17 cellular contexts compared by ENCODE assay signal in the genomic region with DNA sequence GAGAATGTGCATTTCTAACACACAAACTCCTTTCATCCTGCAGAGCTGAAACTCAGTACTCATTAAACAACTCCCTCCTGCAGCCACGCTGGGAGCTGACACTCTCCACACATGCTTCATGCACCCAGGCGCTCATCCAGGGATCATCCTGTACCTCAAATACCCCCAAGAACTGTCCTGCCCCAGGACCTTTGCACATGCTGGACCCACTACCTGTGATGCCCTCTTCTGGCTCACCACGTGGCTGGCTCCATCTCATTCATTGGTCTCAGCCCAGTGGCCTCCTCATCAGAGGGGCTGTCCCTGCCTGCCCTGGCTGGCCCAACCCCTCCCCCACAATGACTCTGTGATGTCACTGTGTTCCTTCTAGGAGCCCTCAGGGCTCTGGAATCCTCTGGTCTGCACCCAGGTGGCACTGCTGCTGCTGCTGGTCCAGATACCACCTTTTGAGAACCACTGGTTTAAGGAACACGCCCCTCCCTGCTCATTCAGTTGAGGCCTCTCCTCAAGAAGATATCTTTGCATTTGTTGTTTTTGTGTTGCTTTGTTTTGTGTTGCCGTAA.
A peak's percentile ranks its signal among the peaks of the same experiment; 100 is the strongest.
DNase-seq lines count a peak whose midpoint lies in the region; ATAC-seq and TF ChIP-seq lines count a peak whose summit lies in the region.
"Had no signal": no experiment of that assay in that cellular context is flagged by ENCODE, and none has a peak within 500 bp of the region (broad histone marks: within the 10 kb centered on the region; RNA-seq: fewer than 3 reads in every experiment).

No MANE protein-coding gene starts in this region.

- H4K91ac ChIP-seq in mesenchymal stem cell (ENCODE audit: low read length), result peak overlapping the region; percentile 28

- peaks cover 27% of the 10 kb centered on the region for H3K27me3 Mint-ChIP-seq in WTC11 (ENCODE audit: low read depth)

- H3K23ac ChIP-seq in mesenchymal stem cell (ENCODE audit: low read length in 2 of 2), result no peak overlapping the region

- no peak overlapping the region for H3K9ac ChIP-seq in HCT116 (ENCODE audit: low read length)
- H3K9ac ChIP-seq in mesenchymal stem cell (ENCODE audit: low read length), result no peak overlapping the region
- H3K9ac ChIP-seq: BLaER1 treated with 17β-estradiol and CSF1 and Interleukin-3, amounts not matched to agents 10 nM and 100 nM had no signal

- ATAC-seq in HCT116 (peak; percentile 3; the same call in 1 of the 2 replicates), WTC11 (no peak), GM21737 (IDR thresholded peaks at IDR 0.05; ENCODE audit: unreplicated experiment) (no peak), HG03439 (IDR thresholded peaks at IDR 0.05; ENCODE audit: unreplicated experiment) (no peak)
- ATAC-seq: CD8-positive, alpha-beta T cell; GM12878 had no signal

- H3K4me1 Mint-ChIP-seq in WTC11, result peaks cover 69% of the 10 kb centered on the region
- H3K4me1 Mint-ChIP-seq: B cell had no signal

- H3K9me3 ChIP-seq in HCT116 (ENCODE audit: control insufficient read depth in 1 of 2, insufficient read depth in 1 of 2, low read depth in 1 of 2, low read length in 2 of 2) (no peaks in the 10 kb centered on the region), mesenchymal stem cell (ENCODE audit: control insufficient read depth, low read length) (no peaks in the 10 kb centered on the region)
- H3K9me3 ChIP-seq: BLaER1 treated with 17β-estradiol and CSF1 and Interleukin-3, amounts not matched to agents 10 nM and 100 nM had no signal

- no peak overlapping the region for H3K18ac ChIP-seq in mesenchymal stem cell (ENCODE audit: low read depth in 1 of 2, low read length in 2 of 2)

- no peak for TF ChIP-seq CTCF in HCT116 (IDR thresholded peaks at IDR 0.05 in 2 of 3, conservative IDR thresholded peaks at IDR 0.05 in 1 of 3; ENCODE audit: borderline replicate concordance in 1 of 3, insufficient read depth in 1 of 3, low read depth in 2 of 3, low read length in 2 of 3)
- no peak for TF ChIP-seq CTCF in WTC11 (IDR thresholded peaks at IDR 0.05)

- RAD21 ChIA-PET in HCT116 (lab: Charles Lee; ENCODE audit: low non-redundant PET in 1 of 2, low total read pairs in 2 of 2, uncharacterized antibody in 2 of 2, unreplicated experiment in 2 of 2), result no interaction called here

- H3K4me3 Mint-ChIP-seq in WTC11, result no peak overlapping the region
- H3K4me3 Mint-ChIP-seq: B cell; CD8-positive, alpha-beta T cell had no signal

- CTCF ChIA-PET in HCT116 (lab: Charles Lee) (interaction anchor here (0.9 to 1.4 kb wide), 2 partner anchors 9 to 168 kb away, joined by 3 to 4 read pairs; no protein-coding TSS in a partner anchor), WTC11 (lab: Charles Lee) (interaction anchor here (1.0 to 1.1 kb wide), 2 partner anchors 8 to 9 kb away, joined by 3 read pairs; no protein-coding TSS in a partner anchor)

- H2BK12ac ChIP-seq in mesenchymal stem cell (ENCODE audit: low read length in 2 of 2), result peak overlapping the region in 1 of 2 experiments; percentile 40

- intact Hi-C loops in HCT116 (cut with micrococcal nuclease), result no loop called here

- no peaks in the 10 kb centered on the region for H3K9me2 ChIP-seq in HCT116 (ENCODE audit: insufficient read depth)

- no peaks in the 10 kb centered on the region for H3K36me3 ChIP-seq in HCT116 (ENCODE audit: control insufficient read depth in 1 of 2, insufficient read depth in 2 of 2, low read length in 2 of 2)
- H3K36me3 ChIP-seq in mesenchymal stem cell (ENCODE audit: control insufficient read depth in 1 of 2, insufficient read depth in 2 of 2, low read depth in 1 of 2, low read length in 2 of 2), result no peaks in the 10 kb centered on the region
- H3K36me3 ChIP-seq: BLaER1 treated with 17β-estradiol and CSF1 and Interleukin-3, amounts not matched to agents 10 nM and 100 nM had no signal

- 0 out of 2 replicates have a peak, but pooled peaks cover 3% of the 10 kb centered on the region for H3K9me3 Mint-ChIP-seq in WTC11
- H3K9me3 Mint-ChIP-seq: CD8-positive, alpha-beta T cell had no signal

- no peaks in the 10 kb centered on the region for H3K36me3 Mint-ChIP-seq in WTC11
- H3K36me3 Mint-ChIP-seq: CD8-positive, alpha-beta T cell had no signal

- no TSS peak for BruUV-seq in HCT116 (replicated peaks; lab: Mats Ljungman, UMichigan)

- TF ChIP-seq RAD21 in HCT116 (IDR thresholded peaks at IDR 0.05; ENCODE audit: low read depth), result no peak

- peak; percentile 60 for DNase-seq in ELF-1 (ENCODE audit: low read depth, low spot score)
- no peak for DNase-seq in HCT116 (ENCODE audit: low read depth, low spot score)
- no peak for DNase-seq in WTC11 (ENCODE audit: low spot score)
- no peak for DNase-seq in mesenchymal stem cell
- DNase-seq in activated CD8-positive, alpha-beta memory T cell treated with anti-CD3 and anti-CD28 coated beads, Interleukin-2, amount 50 U/mL, for 48 hours, result no peak
- DNase-seq: Calu3; CD8-positive, alpha-beta T cell; DMS79 treated with DMSO at 0.1 percent for 48 hours; GOT3; H9; Karpas-422; KBM-7 had no signal

- H4K20me1 ChIP-seq in HCT116 (ENCODE audit: insufficient read depth), result no peaks in the 10 kb centered on the region
- H4K20me1 ChIP-seq: BLaER1 treated with 17β-estradiol and CSF1 and Interleukin-3, amounts not matched to agents 10 nM and 100 nM had no signal

- no peak overlapping the region for H2BK120ac ChIP-seq in mesenchymal stem cell (ENCODE audit: low read depth, low read length)

- H3K27ac ChIP-seq in HCT116 (ENCODE audit: low read depth, low read length) (no peak overlapping the region), mesenchymal stem cell (ENCODE audit: low read length, poor library complexity, severe bottlenecking) (no peak overlapping the region)
- H3K27ac ChIP-seq: BLaER1 treated with 17β-estradiol and CSF1 and Interleukin-3, amounts not matched to agents 10 nM and 100 nM had no signal

- POLR2A ChIA-PET in HCT116 (lab: Charles Lee) (no interaction called here), WTC11 (lab: Charles Lee) (no interaction called here)

- H3K4me2 ChIP-seq in HCT116 (ENCODE audit: low read length), result no peak overlapping the region
- H3K4me2 ChIP-seq in mesenchymal stem cell (ENCODE audit: low read length, poor library complexity, severe bottlenecking), result no peak overlapping the region
- H3K4me2 ChIP-seq: BLaER1 treated with 17β-estradiol and CSF1 and Interleukin-3, amounts not matched to agents 10 nM and 100 nM had no signal

- H3K4ac ChIP-seq in mesenchymal stem cell (ENCODE audit: low read depth in 1 of 2, low read length in 2 of 2), result no peak overlapping the region

- H3K79me2 ChIP-seq in HCT116 (ENCODE audit: insufficient read depth, low read length), result no peaks in the 10 kb centered on the region

- no peak overlapping the region for H4K8ac ChIP-seq in mesenchymal stem cell (ENCODE audit: low read length)

- no peak overlapping the region for H2BK5ac ChIP-seq in mesenchymal stem cell (ENCODE audit: low read depth, low read length, poor library complexity, severe bottlenecking)

- H3K4me1 ChIP-seq in HCT116 (ENCODE audit: control insufficient read depth in 1 of 2, insufficient read depth in 2 of 2, low read length in 2 of 2) (peaks cover 18 to 34% of the 10 kb centered on the region in 2 experiments), mesenchymal stem cell (ENCODE audit: control insufficient read depth, insufficient read depth, low read depth, low read length) (no peaks in the 10 kb centered on the region)
- H3K4me1 ChIP-seq: BLaER1 treated with 17β-estradiol and CSF1 and Interleukin-3, amounts not matched to agents 10 nM and 100 nM had no signal

- H3K27me3 ChIP-seq in HCT116 (ENCODE audit: insufficient read depth, low read length), result no peaks in the 10 kb centered on the region
- H3K27me3 ChIP-seq in mesenchymal stem cell (ENCODE audit: control insufficient read depth in 1 of 2, insufficient read depth in 1 of 2, low read length in 2 of 2), result peaks cover 2 to 76% of the 10 kb centered on the region in 2 experiments

- no peak overlapping the region for H2AK5ac ChIP-seq in mesenchymal stem cell (ENCODE audit: low read length, severe bottlenecking)

- no peak for TF ChIP-seq POLR2A in HCT116 (IDR thresholded peaks at IDR 0.05; ENCODE audit: borderline replicate concordance, extremely low read depth, insufficient read depth, insufficient read length)

- no peak overlapping the region for H2BK15ac ChIP-seq in mesenchymal stem cell (ENCODE audit: low read depth, poor library complexity, severe bottlenecking)

- H2AFZ ChIP-seq in HCT116 (ENCODE audit: low read depth, low read length, poor library complexity, severe bottlenecking), result no peak overlapping the region
- no peak overlapping the region for H2AFZ ChIP-seq in mesenchymal stem cell (ENCODE audit: low read depth, low read length)

- H3K4me3 ChIP-seq in HCT116 (replicated peaks in 1 of 2; ENCODE audit: low read depth in 1 of 2, low read length in 2 of 2), result no peak overlapping the region
- H3K4me3 ChIP-seq in mesenchymal stem cell (ENCODE audit: insufficient read depth in 1 of 2, low read depth in 1 of 2, low read length in 2 of 2), result no peak overlapping the region
- H3K4me3 ChIP-seq: BLaER1 treated with 17β-estradiol and CSF1 and Interleukin-3, amounts not matched to agents 10 nM and 100 nM; GM12878 had no signal

- no peak overlapping the region for H3K14ac ChIP-seq in mesenchymal stem cell (ENCODE audit: low read length in 2 of 2)

- whole genome bisulfite sequencing in mesenchymal stem cell, result 93% methylated on average over 5 of the region's 5 CpGs

- H3K27ac Mint-ChIP-seq in WTC11, result no peak overlapping the region
- H3K27ac Mint-ChIP-seq: B cell; CD8-positive, alpha-beta T cell; H9 had no signal

- H3K79me1 ChIP-seq in mesenchymal stem cell (replicated peaks; ENCODE audit: low read length, poor library complexity, severe bottlenecking), result no peaks in the 10 kb centered on the region

TF ChIP-seq in HCT116, 20 proteins besides CTCF, POLR2A, EP300 and RAD21 (continues in another document):
- TF ChIP-seq, protein P1, sequence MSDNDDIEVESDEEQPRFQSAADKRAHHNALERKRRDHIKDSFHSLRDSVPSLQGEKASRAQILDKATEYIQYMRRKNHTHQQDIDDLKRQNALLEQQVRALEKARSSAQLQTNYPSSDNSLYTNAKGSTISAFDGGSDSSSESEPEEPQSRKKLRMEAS (IDR thresholded peaks at IDR 0.05), result no peak
- TF ChIP-seq CEBPB (IDR thresholded peaks at IDR 0.05; ENCODE audit: low read depth) (no peak), SP1 (IDR thresholded peaks at IDR 0.05; ENCODE audit: low read depth) (no peak), YY1 (IDR thresholded peaks at IDR 0.05; ENCODE audit: extremely low read depth, insufficient replicate concordance, low read depth, low read length) (no peak), EGR1 (IDR thresholded peaks at IDR 0.05; ENCODE audit: low read depth) (no peak)
